In genomic region chr7:108004220-108005142, GRCh38 we compare ENCODE assay signal across 8 cellular contexts. TPM values are rescaled to one million over a fixed set of nuclear protein-coding genes. Genes with fewer than 3 reads are reported as not detected.
DNase-seq lines count a peak whose midpoint lies in the region; ATAC-seq, FAIRE-seq and TF ChIP-seq lines count a peak whose summit lies in the region.

No MANE protein-coding gene starts in this region.

- peak overlapping the region; percentile 88 for H3K4me2 ChIP-seq in HepG2 (ENCODE audit: low read depth, low read length)

- TF ChIP-seq EP300 in HepG2 (IDR thresholded peaks at IDR 0.05; ENCODE audit: low read depth in 2 of 2, low read length in 2 of 2) = no peak
- TF ChIP-seq EP300 in HepG2 (CRISPR knock-in tag; IDR thresholded peaks at IDR 0.05; ENCODE audit: borderline replicate concordance) = no peak

- no peak for DNase-seq in heart left ventricle
- DNase-seq in Right ventricle myocardium inferior (ENCODE audit: missing footprints) = no peak
- DNase-seq in adipocyte (ENCODE audit: low read depth) = no peak
- peak; percentile 88 for DNase-seq in HepG2 (ENCODE audit: low spot score)
- no peak for DNase-seq in dorsolateral prefrontal cortex
- no peak for DNase-seq in NCI-H1105 (lab: John Stamatoyannopoulos, UW)
- DNase-seq in DMS79 (lab: John Stamatoyannopoulos, UW) = no peak
- no peak for DNase-seq in NCI-H774 (lab: John Stamatoyannopoulos, UW)

- peak overlapping the region; percentile 38 for H3K9ac ChIP-seq in adipocyte (ENCODE audit: low read length)
- peak overlapping the region; percentile 81 for H3K9ac ChIP-seq in HepG2 (ENCODE audit: insufficient read depth, low read depth, low read length)

- no TSS peak for BruUV-seq in HepG2 (replicated peaks; lab: Mats Ljungman, UMichigan)

- H3K27ac ChIP-seq in heart left ventricle (peak overlapping the region in 8 of 12 donors; percentile 3 to 88 (median 50)), HepG2 (ENCODE audit: extremely low read length, insufficient read depth, low read length) (peak overlapping the region; percentile 68), dorsolateral prefrontal cortex (no peak overlapping the region)

- peak in 1 of 4 donors; percentile 6 for ATAC-seq in heart left ventricle
- no peak for ATAC-seq in Right ventricle myocardium inferior
- ATAC-seq in HepG2 = peak; percentile 84

- peaks cover 0 to 36% (median 0%) of the 10 kb centered on the region in 9 donors for H3K27me3 ChIP-seq in heart left ventricle
- H3K27me3 ChIP-seq in adipocyte (replicated peaks; ENCODE audit: control insufficient read depth, insufficient read depth, low read length) = no peaks in the 10 kb centered on the region
- no peaks in the 10 kb centered on the region for H3K27me3 ChIP-seq in HepG2 (ENCODE audit: control insufficient read depth in 1 of 2, insufficient read depth in 2 of 2, low read length in 2 of 2)
- peaks cover 0 to 72% (median 20%) of the 10 kb centered on the region in 45 donors for H3K27me3 ChIP-seq in dorsolateral prefrontal cortex

- intact Hi-C loops in heart left ventricle (cut with DNase I) = loop anchor here in 9 of 10 donors (5.0 to 10.0 kb wide), 7 partner anchors 37 to 143 kb away; partner anchors contain the start of gene DLD (in 2 of the 9)
- intact Hi-C loops in Right ventricle myocardium inferior (cut with DNase I) = loop anchor here (5.0 kb wide), 3 partner anchors 37 to 143 kb away; no protein-coding TSS in a partner anchor
- intact Hi-C loops in HepG2 (cut with micrococcal nuclease; ENCODE audit: unreplicated experiment) = loop anchor here (1.0 kb wide), 2 partner anchors 11 to 37 kb away; no protein-coding TSS in a partner anchor
- intact Hi-C loops in dorsolateral prefrontal cortex (cut with DNase I) = no loop called here

- H2AFZ ChIP-seq in HepG2 (ENCODE audit: low read length) = peak overlapping the region; percentile 59

- TF ChIP-seq CTCF in heart left ventricle (IDR thresholded peaks at IDR 0.05) = no peak
- TF ChIP-seq CTCF in HepG2 (CRISPR knock-in tag; IDR thresholded peaks at IDR 0.05) = no peak
- no peak for TF ChIP-seq CTCF in dorsolateral prefrontal cortex (IDR thresholded peaks at IDR 0.05 in 54 of 56, conservative IDR thresholded peaks at IDR 0.05 in 2 of 56; ENCODE audit: low read depth in 1 of 56, partially characterized antibody in 56 of 56)

- peaks cover 13% of the 10 kb centered on the region for H3K79me2 ChIP-seq in HepG2 (ENCODE audit: insufficient read depth, low read length)

- CTCF ChIA-PET in HepG2 (lab: Yijun Ruan, JAX; ENCODE audit: low intra/inter-chr PET ratio, low total read pairs) = no interaction called here

- FAIRE-seq in HepG2 (lab: Jason Lieb, UNC) = peak; percentile 90

- TF ChIP-seq RAD21 in HepG2 (CRISPR knock-in tag; IDR thresholded peaks at IDR 0.05) = no peak

- 48 to 72% (median 59%) methylated on average over 11 to 13 of the region's 13 CpGs for WGBS in heart left ventricle, 4 donors
- WGBS in HepG2 (ENCODE audit: low lambda C conversion rate) = 0% methylated on average over 6 of the region's 13 CpGs

- in situ Hi-C loops in HepG2 (cut with HindIII; ENCODE audit: extremely low pct_ligation_motif_present, low pct_unique_long_range_greater_than_20kb) = no loop called here

- POLR2A ChIA-PET in HepG2 (lab: Yijun Ruan, JAX) = interaction anchor here (0.7 to 4.1 kb wide), 9 partner anchors 8 to 77 kb away, joined by 3 to 49 read pairs (median 6); no protein-coding TSS in a partner anchor

- H3K9me3 ChIP-seq in heart left ventricle (no peaks in the 10 kb centered on the region), adipocyte (ENCODE audit: control insufficient read depth, low read length) (no peaks in the 10 kb centered on the region), HepG2 (ENCODE audit: low read length) (no peaks in the 10 kb centered on the region)

- peaks cover 0 to 42% (median 25%) of the 10 kb centered on the region in 12 donors for H3K4me1 ChIP-seq in heart left ventricle
- peaks cover 34% of the 10 kb centered on the region for H3K4me1 ChIP-seq in adipocyte (ENCODE audit: control insufficient read depth, insufficient read depth, low read length)
- peaks cover 86% of the 10 kb centered on the region for H3K4me1 ChIP-seq in HepG2 (ENCODE audit: insufficient read depth, low read length)

- H3K4me3 ChIP-seq in heart left ventricle (peak overlapping the region in 6 of 12 donors; percentile 27 to 86 (median 70)), adipocyte (ENCODE audit: low read length) (no peak overlapping the region), HepG2 (replicated peaks in 1 of 3; ENCODE audit: insufficient read depth in 1 of 3, low read depth in 2 of 3, low read length in 3 of 3) (peak overlapping the region; percentile 75 to 93 (median 85)), dorsolateral prefrontal cortex (peak overlapping the region in 1 of 59 donors; percentile 76)

- no peak for TF ChIP-seq POLR2A in heart left ventricle (IDR thresholded peaks at IDR 0.05)
- TF ChIP-seq POLR2A in HepG2 (IDR thresholded peaks at IDR 0.05; ENCODE audit: insufficient read depth in 1 of 2, low read depth in 2 of 2, low read length in 2 of 2) = peak; percentile 39 to 47; a peak in 2 of 4 replicates

- H3K36me3 ChIP-seq in heart left ventricle (peaks cover 0 to 5% (median 0%) of the 10 kb centered on the region in 9 donors), adipocyte (ENCODE audit: control insufficient read depth, insufficient read depth, low read length, severe bottlenecking) (peaks cover 10% of the 10 kb centered on the region), HepG2 (replicated peaks in 1 of 2; ENCODE audit: control insufficient read depth in 1 of 2, insufficient read depth in 2 of 2, low read length in 2 of 2) (no peaks in the 10 kb centered on the region)

- H4K20me1 ChIP-seq in HepG2 (ENCODE audit: insufficient read depth, low read length) = no peaks in the 10 kb centered on the region

TF ChIP-seq in HepG2, 621 proteins besides CTCF, POLR2A, EP300 and RAD21 (continues in another document):
- TF ChIP-seq MYC (CRISPR knock-in tag; IDR thresholded peaks at IDR 0.05; ENCODE audit: borderline replicate concordance) = 0 out of 2 replicates have a peak, but pooled peaks have one; percentile 27
- no peak for TF ChIP-seq ZNF18 (CRISPR knock-in tag; IDR thresholded peaks at IDR 0.05; ENCODE audit: insufficient replicate concordance)
- peak; percentile 74; the same call in 1 of the 2 replicates for TF ChIP-seq ELF4 (CRISPR knock-in tag; IDR thresholded peaks at IDR 0.05; ENCODE audit: borderline replicate concordance)
- TF ChIP-seq ZNF576 (CRISPR knock-in tag; IDR thresholded peaks at IDR 0.05) = no peak

RNA-seq across cellular contexts. Expression of gene LAMB1, which starts 1.5 kb away (rescaled TPM):
- total RNA-seq in heart left ventricle = 100 to 1,000 TPM in 2 of 9 donors, 10 to 100 TPM in 7; 29.1 to 121 (median 58.0) TPM
- 10 to 100 TPM; 51.6 to 53.2 TPM for polyA plus RNA-seq in heart left ventricle
- total RNA-seq in Right ventricle myocardium inferior = 83.2 TPM
- 56.4 and 109 TPM in 2 replicates for total RNA-seq in HepG2 (2016; rRNA removed; fragmentation: Illumina TruSeq; extraction: Trizol)
- total RNA-seq in HepG2 (2016; cell fraction: cytosol; rRNA removed; fragmentation: Illumina TruSeq; extraction: Trizol; ENCODE audit: low read depth) = 12.3 and 15.0 TPM in 2 replicates
- total RNA-seq in HepG2 (2016; cell fraction: insoluble cytoplasmic fraction; rRNA removed; fragmentation: Illumina TruSeq; extraction: Trizol) = 48.3 and 110 TPM in 2 replicates
- 19.7 and 21.8 TPM in 2 replicates for total RNA-seq in HepG2 (2016; cell fraction: membrane; rRNA removed; fragmentation: Illumina TruSeq; extraction: Trizol)
- 137 and 161 TPM in 2 replicates for total RNA-seq in HepG2 (2016; cell fraction: nucleus; rRNA removed; fragmentation: Illumina TruSeq; extraction: Trizol)
- polyA plus RNA-seq in HepG2 (2011; rRNA removed) = 124 and 127 TPM in 2 replicates
- polyA plus RNA-seq in HepG2 (2011; cell fraction: cytosol; rRNA removed) = 101 and 116 TPM in 2 replicates
- 265 and 290 TPM in 2 replicates for polyA plus RNA-seq in HepG2 (2011; cell fraction: nucleus; rRNA removed)
- polyA plus RNA-seq in HepG2 (2012) = 106 and 132 TPM in 2 replicates
- polyA plus RNA-seq in HepG2 (2016; cell fraction: cytosol; fragmentation: Illumina TruSeq; extraction: Trizol; ENCODE audit: low read depth) = 5.0 and 5.8 TPM in 2 replicates
- 59.1 and 60.9 TPM in 2 replicates for polyA plus RNA-seq in HepG2 (2016; cell fraction: insoluble cytoplasmic fraction; fragmentation: Illumina TruSeq; extraction: Trizol; ENCODE audit: low read depth)
- polyA plus RNA-seq in HepG2 (2016; cell fraction: membrane; fragmentation: Illumina TruSeq; extraction: Trizol; ENCODE audit: low read depth) = 8.8 and 14.3 TPM in 2 replicates
- 286 and 312 TPM in 2 replicates for polyA plus RNA-seq in HepG2 (2016; cell fraction: nucleus; fragmentation: Illumina TruSeq; extraction: Trizol; ENCODE audit: insufficient read depth, low read depth)
- 105 and 627 TPM in 2 replicates for polyA minus RNA-seq in HepG2 (2011; rRNA and poly(A)+ RNA removed; ENCODE audit: low replicate concordance)
- 120 and 164 TPM in 2 replicates for polyA minus RNA-seq in HepG2 (2011; cell fraction: cytosol; rRNA and poly(A)+ RNA removed)
- 204 and 208 TPM in 2 replicates for polyA minus RNA-seq in HepG2 (2011; cell fraction: nucleus; rRNA and poly(A)+ RNA removed)
- total RNA-seq in dorsolateral prefrontal cortex = 10 to 100 TPM in 119 of 120 experiments, 1 to 10 TPM in 1; 8.8 to 99.3 (median 36.8) TPM

Comparison
In these comparisons a context has a peak if more than half of its experiments do, and no peak if none do; other contexts are left out.
1. H3K27ac ChIP-seq: peak in heart left ventricle (8 of 12) and HepG2 (single experiment); none in dorsolateral prefrontal cortex (0 of 59).
2. POLR2A ChIP-seq: peak in HepG2 (2 of 2); none in heart left ventricle (0 of 2).
3. intact Hi-C loops: an anchor here in heart left ventricle (5.0 to 10.0 kb wide), Right ventricle myocardium inferior (5.0 kb wide) and HepG2 (1.0 kb wide); none called in dorsolateral prefrontal cortex.